ENCODE assay signal across 22 cellular contexts in the genomic region with DNA sequence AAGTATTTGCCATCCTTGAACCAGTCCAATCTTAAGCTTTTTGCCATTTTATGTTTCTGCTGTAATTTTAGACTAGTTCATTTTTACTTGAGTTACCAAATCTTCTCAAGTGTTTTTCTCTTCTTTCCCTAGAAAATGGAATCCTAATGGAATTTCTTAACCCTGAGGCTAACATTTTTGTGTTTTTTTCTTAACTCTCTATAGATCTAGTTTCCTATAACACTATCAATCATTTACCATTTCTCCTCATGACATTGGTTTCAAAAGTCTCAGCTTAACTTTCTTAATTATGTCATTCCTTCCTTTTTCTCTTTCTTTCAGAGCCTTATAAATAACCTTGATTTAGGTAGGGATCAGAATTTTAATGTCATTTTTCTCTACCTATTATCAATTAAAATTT. TPM values are rescaled to one million over a fixed set of nuclear protein-coding genes. Genes with fewer than 3 reads are reported as not detected.
A peak's percentile ranks its signal among the peaks of the same experiment; 100 is the strongest.
DNase-seq lines count a peak whose midpoint lies in the region; ATAC-seq and TF ChIP-seq lines count a peak whose summit lies in the region.
"Had no signal": no experiment of that assay in that cellular context is flagged by ENCODE, and none has a peak within 500 bp of the region (broad histone marks: within the 10 kb centered on the region; RNA-seq: fewer than 3 reads in every experiment).

No MANE protein-coding gene starts in this region.

- no peaks in the 10 kb centered on the region for H3K27me3 ChIP-seq in A673 (replicated peaks; ENCODE audit: insufficient read depth, low read depth, low read length, poor library complexity)
- no peaks in the 10 kb centered on the region for H3K27me3 ChIP-seq in CD8-positive, alpha-beta memory T cell (ENCODE audit: insufficient read depth, low read length, poor library complexity, severe bottlenecking)
- H3K27me3 ChIP-seq: neutrophil, right lobe of liver had no signal

- CTCF ChIA-PET in A673 (lab: Charles Lee): no interaction called here
- CTCF ChIA-PET in CD8-positive, alpha-beta memory T cell (lab: Charles Lee): no interaction called here

- peak overlapping the region; percentile 18 for H3K27ac ChIP-seq in A673 (ENCODE audit: low read depth, low read length, poor library complexity, severe bottlenecking)
- H3K27ac ChIP-seq in CD8-positive, alpha-beta memory T cell (ENCODE audit: low read depth, low read length): no peak overlapping the region
- H3K27ac ChIP-seq: neutrophil, right lobe of liver had no signal

- H3K4me1 Mint-ChIP-seq in effector memory CD8-positive, alpha-beta T cell (ENCODE audit: low read depth in 2 of 2): peaks cover 2 to 5% of the 10 kb centered on the region in 2 donors
- peaks cover 0 to 12% (median 3%) of the 10 kb centered on the region in 3 donors for H3K4me1 Mint-ChIP-seq in CD8-positive, alpha-beta memory T cell

- H3K9me3 Mint-ChIP-seq in effector memory CD8-positive, alpha-beta T cell: no peaks in the 10 kb centered on the region
- no peaks in the 10 kb centered on the region for H3K9me3 Mint-ChIP-seq in activated naive CD4-positive, alpha-beta T cell treated with anti-CD3 and anti-CD28 coated beads, Interleukin-2, amount 50 U/mL, for 72 hours
- H3K9me3 Mint-ChIP-seq in CD8-positive, alpha-beta memory T cell: no peaks in the 10 kb centered on the region

- ATAC-seq in GM18870 (IDR thresholded peaks at IDR 0.05; ENCODE audit: unreplicated experiment) (peak; percentile 64), HG02678 (IDR thresholded peaks at IDR 0.05; ENCODE audit: unreplicated experiment) (peak; percentile 50)
- no peak for ATAC-seq in effector memory CD8-positive, alpha-beta T cell (replicated peaks)
- ATAC-seq in activated naive CD4-positive, alpha-beta T cell treated with anti-CD3 and anti-CD28 coated beads, Interleukin-2, amount 50 U/mL, for 72 hours: no peak
- ATAC-seq: right lobe of liver, Right ventricle myocardium inferior had no signal

- H3K4me3 ChIP-seq in A673 (ENCODE audit: low read depth, low read length, poor library complexity, severe bottlenecking): no peak overlapping the region
- H3K4me3 ChIP-seq in CD8-positive, alpha-beta memory T cell (ENCODE audit: low read length): no peak overlapping the region
- H3K4me3 ChIP-seq: right lobe of liver had no signal

- H3K36me3 Mint-ChIP-seq in effector memory CD8-positive, alpha-beta T cell (ENCODE audit: insufficient read depth): peaks cover 51% of the 10 kb centered on the region
- H3K36me3 Mint-ChIP-seq in activated naive CD4-positive, alpha-beta T cell treated with anti-CD3 and anti-CD28 coated beads, Interleukin-2, amount 50 U/mL, for 72 hours: peaks cover 14 to 15% of the 10 kb centered on the region in 2 donors
- peaks cover 9 to 80% (median 20%) of the 10 kb centered on the region in 3 donors for H3K36me3 Mint-ChIP-seq in CD8-positive, alpha-beta memory T cell

- H3K27ac Mint-ChIP-seq in effector memory CD8-positive, alpha-beta T cell: peak overlapping the region; percentile 3 to 7
- no peak overlapping the region for H3K27ac Mint-ChIP-seq in activated naive CD4-positive, alpha-beta T cell treated with anti-CD3 and anti-CD28 coated beads, Interleukin-2, amount 50 U/mL, for 72 hours
- peak overlapping the region in 3 of 8 donors; percentile 10 to 66 (median 55) for H3K27ac Mint-ChIP-seq in CD8-positive, alpha-beta memory T cell

- TF ChIP-seq CTCF in A673 (conservative IDR thresholded peaks at IDR 0.05; ENCODE audit: low read depth, low read length): no peak

- peaks cover 11% of the 10 kb centered on the region for H3K4me1 ChIP-seq in A673 (ENCODE audit: insufficient read depth, low read length, poor library complexity, severe bottlenecking)
- no peaks in the 10 kb centered on the region for H3K4me1 ChIP-seq in CD8-positive, alpha-beta memory T cell (ENCODE audit: insufficient read depth, low read length)
- H3K4me1 ChIP-seq: right lobe of liver had no signal

- no TSS peak for BruUV-seq in A673 (replicated peaks; lab: Mats Ljungman, UMichigan)

- H3K36me3 ChIP-seq in A673 (ENCODE audit: insufficient read depth, low read length, poor library complexity, severe bottlenecking): peaks cover 44% of the 10 kb centered on the region
- peaks cover 28% of the 10 kb centered on the region for H3K36me3 ChIP-seq in CD8-positive, alpha-beta memory T cell (ENCODE audit: insufficient read depth, low read length)

- no peaks in the 10 kb centered on the region for H3K27me3 Mint-ChIP-seq in effector memory CD8-positive, alpha-beta T cell
- no peaks in the 10 kb centered on the region for H3K27me3 Mint-ChIP-seq in CD8-positive, alpha-beta memory T cell

- DNase-seq in A673 (ENCODE audit: low spot score) (no peak), T-helper 2 cell (no peak), NCI-H146 treated with DMSO at 0.1 percent for 48 hours (lab: John Stamatoyannopoulos, UW; ENCODE audit: unreplicated experiment) (no peak)
- DNase-seq in effector memory CD8-positive, alpha-beta T cell: no peak
- DNase-seq in activated naive CD4-positive, alpha-beta T cell treated with anti-CD3 and anti-CD28 coated beads, Interleukin-2, amount 50 U/mL, for 72 hours (ENCODE audit: low spot score in 2 of 2): no peak
- DNase-seq in CD8-positive, alpha-beta memory T cell: no peak
- DNase-seq: activated effector memory CD4-positive, alpha-beta T cell treated with anti-CD3 and anti-CD28 coated beads, Interleukin-2, amount 50 U/mL, for 16 hours; amniotic stem cell; central memory CD4-positive, alpha-beta T cell; effector CD4-positive, alpha-beta T cell; IMR-90; islet precursor cell; midbrain; MM.1S; NCI-H1694 treated with DMSO at 0.1 percent for 48 hours; right lobe of liver; substantia nigra; T-helper 1 cell had no signal

- POLR2A ChIA-PET in A673 (lab: Charles Lee; ENCODE audit: low non-redundant PET): no interaction called here
- POLR2A ChIA-PET in CD8-positive, alpha-beta memory T cell (lab: Charles Lee): interaction anchor here (1.0 kb wide), 1 partner anchor 44 kb away, joined by 3 read pairs; no protein-coding TSS in a partner anchor

- H3K4me3 Mint-ChIP-seq in effector memory CD8-positive, alpha-beta T cell: no peak overlapping the region
- no peak overlapping the region for H3K4me3 Mint-ChIP-seq in CD8-positive, alpha-beta memory T cell

- no peaks in the 10 kb centered on the region for H3K9me3 ChIP-seq in A673 (ENCODE audit: low read depth, low read length, poor library complexity, severe bottlenecking)
- no peaks in the 10 kb centered on the region for H3K9me3 ChIP-seq in CD8-positive, alpha-beta memory T cell (ENCODE audit: low read length)
- H3K9me3 ChIP-seq: neutrophil, right lobe of liver had no signal

- intact Hi-C loops in A673 (cut with micrococcal nuclease; ENCODE audit: unreplicated experiment): no loop called here

RNA-seq across cellular contexts. Expression of a gene that starts 54.8 kb away (rescaled TPM):
- 92.7 and 103 TPM in 2 replicates for total RNA-seq in A673 (2021)
- 10 to 100 TPM; 63.0 to 75.4 TPM for total RNA-seq in activated naive CD4-positive, alpha-beta T cell treated with anti-CD3 and anti-CD28 coated beads, Interleukin-2, amount 50 U/mL, for 72 hours
- total RNA-seq in CD8-positive, alpha-beta memory T cell: 10 to 100 TPM; 74.6 to 77.5 TPM
- polyA plus RNA-seq in CD8-positive, alpha-beta memory T cell: 76.1 TPM

Comparison
In these comparisons a context has a peak if more than half of its experiments do, and no peak if none do; other contexts are left out.
1. ATAC-seq: peak in GM18870 (single experiment) and HG02678 (single experiment); none in effector memory CD8-positive, alpha-beta T cell (single experiment) and activated naive CD4-positive, alpha-beta T cell treated with anti-CD3 and anti-CD28 coated beads, Interleukin-2, amount 50 U/mL, for 72 hours (0 of 2).
2. H3K27ac Mint-ChIP-seq: peak in effector memory CD8-positive, alpha-beta T cell (2 of 2); none in activated naive CD4-positive, alpha-beta T cell treated with anti-CD3 and anti-CD28 coated beads, Interleukin-2, amount 50 U/mL, for 72 hours (0 of 2).